8 cellular contexts compared by ENCODE assay signal in genomic region chr17:49567871-49568694, GRCh38. TPM values are rescaled to one million over a fixed set of nuclear protein-coding genes. Genes with fewer than 3 reads are reported as not detected.
DNase-seq lines count a peak whose midpoint lies in the region; ATAC-seq and TF ChIP-seq lines count a peak whose summit lies in the region.

No MANE protein-coding gene starts in this region.

- H3K9ac ChIP-seq in duodenal mucosa (ENCODE audit: low read depth in 1 of 2, low read length in 2 of 2) = peak overlapping the region in 1 of 2 donors; percentile 54

- ATAC-seq in HG02610 (IDR thresholded peaks at IDR 0.05; ENCODE audit: unreplicated experiment) = peak; percentile 47
- peak; percentile 82 to 86 for ATAC-seq in lower lobe of right lung
- no peak for ATAC-seq in HG02884 (IDR thresholded peaks at IDR 0.05; ENCODE audit: unreplicated experiment)

- peak; percentile 75 for DNase-seq in Caki2 (ENCODE audit: low read depth)
- DNase-seq in NCI-H69 (lab: John Stamatoyannopoulos, UW) = peak; percentile 88
- peak; percentile 90 to 93 for DNase-seq in activated CD4-positive, alpha-beta T cell treated with anti-CD3 and anti-CD28 coated beads, Interleukin-2, amount 50 U/mL, for 48 hours
- DNase-seq in lower lobe of right lung = peak; percentile 93
- DNase-seq in stimulated activated CD4-positive, alpha-beta T cell treated with anti-CD3 and anti-CD28 coated beads, Interleukin-4, amount 100 ng/mL, for 4 hours = peak; percentile 71 to 84

- H3K4me3 ChIP-seq in duodenal mucosa (ENCODE audit: low read depth in 1 of 2, low read length in 2 of 2) (peak overlapping the region; percentile 59 to 73), lower lobe of right lung (peak overlapping the region; percentile 60)

- no peaks in the 10 kb centered on the region for H3K9me3 ChIP-seq in duodenal mucosa (ENCODE audit: control insufficient read depth in 1 of 2, low read length in 2 of 2)
- no peaks in the 10 kb centered on the region for H3K9me3 ChIP-seq in lower lobe of right lung

- H3K4me1 ChIP-seq in duodenal mucosa (ENCODE audit: control insufficient read depth in 1 of 2, insufficient read depth in 2 of 2, low read length in 2 of 2) (peaks cover 4 to 20% of the 10 kb centered on the region in 2 donors), lower lobe of right lung (peaks cover 40% of the 10 kb centered on the region)

- TF ChIP-seq CTCF in lower lobe of right lung (IDR thresholded peaks at IDR 0.05) = peak; percentile 95

- H3K36me3 ChIP-seq in duodenal mucosa (ENCODE audit: control insufficient read depth in 1 of 2, insufficient read depth in 2 of 2, low read length in 2 of 2) (no peaks in the 10 kb centered on the region), lower lobe of right lung (no peaks in the 10 kb centered on the region)

- in situ Hi-C loops in Caki2 (cut with HindIII; ENCODE audit: low pct_unique_long_range_greater_than_20kb, low sequenced_read_pairs) = no loop called here

- H3K27me3 ChIP-seq in duodenal mucosa (ENCODE audit: control insufficient read depth in 1 of 2, insufficient read depth in 2 of 2, low read length in 2 of 2) (peaks cover 17 to 18% of the 10 kb centered on the region in 2 donors), lower lobe of right lung (ENCODE audit: low read depth) (no peaks in the 10 kb centered on the region)

- H3K27ac ChIP-seq in duodenal mucosa (ENCODE audit: low read depth, low read length) (no peak overlapping the region), lower lobe of right lung (peak overlapping the region; percentile 76)

- intact Hi-C loops in lower lobe of right lung (cut with DNase I) = no loop called here

RNA-seq across cellular contexts. Expression of gene NXPH3, which starts 7.6 kb away (rescaled TPM):
- total RNA-seq in Caki2 (2014; rRNA removed; shearing (Covaris generic); ENCODE audit: low replicate concordance) = 0.27 TPM in 1 of 2 replicates, not detected in the other
- 4.5 TPM for total RNA-seq in lower lobe of right lung
